ENCODE assay signal across 17 cellular contexts in genomic region chr18:77025831-77026363, GRCh38.
DNase-seq lines count a peak whose midpoint lies in the region; ATAC-seq and TF ChIP-seq lines count a peak whose summit lies in the region.
"Had no signal": no experiment of that assay in that cellular context is flagged by ENCODE, and none has a peak within 500 bp of the region (broad histone marks: within the 10 kb centered on the region; RNA-seq: fewer than 3 reads in every experiment).

No MANE protein-coding gene starts in this region.

- no peaks in the 10 kb centered on the region for H3K27me3 Mint-ChIP-seq in Calu3 (ENCODE audit: unreplicated experiment)
- H3K27me3 Mint-ChIP-seq: CD4-positive, CD25-positive, alpha-beta regulatory T cell had no signal

- H3K27me3 ChIP-seq in layer of hippocampus (ENCODE audit: control insufficient read depth, insufficient read depth, low read length): no peaks in the 10 kb centered on the region
- no peaks in the 10 kb centered on the region for H3K27me3 ChIP-seq in gastroesophageal sphincter
- H3K27me3 ChIP-seq: BE2C had no signal

- peak overlapping the region; percentile 34 for H3K27ac Mint-ChIP-seq in Calu3 (ENCODE audit: unreplicated experiment)

- WGBS in gastroesophageal sphincter (ENCODE audit: low coverage in 1 of 2), 2 donors: 93% methylated on average over 3 to 10 of the region's 28 CpGs

- no peak for ATAC-seq in gastroesophageal sphincter
- ATAC-seq: GM12878 had no signal

- no TSS peak for BruUV-seq in Calu3 (replicated peaks; lab: Mats Ljungman, UMichigan)

- no peak overlapping the region for H3K4me3 Mint-ChIP-seq in Calu3 (ENCODE audit: low read depth, unreplicated experiment)
- H3K4me3 Mint-ChIP-seq: CD4-positive, CD25-positive, alpha-beta regulatory T cell had no signal

- DNase-seq in Calu3 (no peak), caudate nucleus (lab: John Stamatoyannopoulos, UW) (no peak), substantia nigra (lab: John Stamatoyannopoulos, UW) (no peak), NCI-H2029 treated with DMSO at 0.1 percent for 48 hours (lab: John Stamatoyannopoulos, UW) (no peak), DMS79 treated with DMSO at 0.1 percent for 48 hours (lab: John Stamatoyannopoulos, UW) (no peak)
- no peak for DNase-seq in activated naive CD4-positive, alpha-beta T cell treated with Interleukin-2 at 50 U/mL for 16 hours
- DNase-seq: ACHN; BE2C; C1 segment of cervical spinal cord; CD4-positive, CD25-positive, alpha-beta regulatory T cell; DND-41; EL had no signal

- no peak for TF ChIP-seq POLR2A in gastroesophageal sphincter (IDR thresholded peaks at IDR 0.05)

- H3K27ac ChIP-seq in caudate nucleus (ENCODE audit: low read depth, low read length) (peak overlapping the region; percentile 96), layer of hippocampus (ENCODE audit: low read depth, low read length) (peak overlapping the region; percentile 97), substantia nigra (ENCODE audit: low read depth, low read length, poor library complexity, severe bottlenecking) (peak overlapping the region; percentile 98), gastroesophageal sphincter (no peak overlapping the region)
- H3K27ac ChIP-seq: HL-60 had no signal

- H3K4me1 Mint-ChIP-seq in Calu3 (ENCODE audit: low read depth, unreplicated experiment): peaks cover 9% of the 10 kb centered on the region

- H3K36me3 ChIP-seq in gastroesophageal sphincter: peaks cover 0 to 18% of the 10 kb centered on the region in 2 donors
- H3K36me3 ChIP-seq: BE2C, HAP-1 had no signal

- no peaks in the 10 kb centered on the region for H3K9me3 Mint-ChIP-seq in Calu3 (ENCODE audit: low read depth, unreplicated experiment)
- H3K9me3 Mint-ChIP-seq: CD4-positive, CD25-positive, alpha-beta regulatory T cell had no signal

- intact Hi-C loops in Calu3 (cut with micrococcal nuclease; ENCODE audit: unreplicated experiment): no loop called here

- peaks cover 44% of the 10 kb centered on the region for H3K36me3 Mint-ChIP-seq in Calu3 (ENCODE audit: insufficient read depth, unreplicated experiment)

- TF ChIP-seq EP300 in gastroesophageal sphincter (IDR thresholded peaks at IDR 0.05): no peak

- no peaks in the 10 kb centered on the region for H3K9me3 ChIP-seq in gastroesophageal sphincter
- H3K9me3 ChIP-seq: BE2C, HAP-1 had no signal

- H3K4me3 ChIP-seq in gastroesophageal sphincter: no peak overlapping the region
- H3K4me3 ChIP-seq: GM12878, HAP-1 had no signal

- CTCF ChIA-PET in Calu3 (lab: Charles Lee): interaction anchor here (0.6 to 0.8 kb wide), 4 partner anchors 42 to 1449 kb away, joined by 3 to 4 read pairs (median 3); no protein-coding TSS in a partner anchor

- no peak for TF ChIP-seq CTCF in Calu3 (IDR thresholded peaks at IDR 0.05; ENCODE audit: unreplicated experiment)
- no peak for TF ChIP-seq CTCF in gastroesophageal sphincter (IDR thresholded peaks at IDR 0.05)

- no peaks in the 10 kb centered on the region for H3K4me1 ChIP-seq in gastroesophageal sphincter
- H3K4me1 ChIP-seq: BE2C, HAP-1 had no signal

Comparison
In these comparisons a context has a peak if more than half of its experiments do, and no peak if none do; other contexts are left out.
1. H3K27ac ChIP-seq: peak in caudate nucleus (single experiment), layer of hippocampus (single experiment) and substantia nigra (single experiment); none in gastroesophageal sphincter (0 of 4).